2 cellular contexts compared by ENCODE assay signal in genomic region chr17:18033442-18034099, GRCh38.
TF ChIP-seq lines count a peak whose summit lies in the region.

No MANE protein-coding gene starts in this region.

TF ChIP-seq in HEK293, 187 proteins besides CTCF, POLR2A, EP300 and RAD21 (continued from another document):
- TF ChIP-seq ZNF670 (tag by site-specific recombination; IDR thresholded peaks at IDR 0.05; ENCODE audit: low read depth) (no peak), INSM2 (tag by site-specific recombination; IDR thresholded peaks at IDR 0.05) (0 out of 2 replicates have a peak, but pooled peaks have one; percentile 17), ZNF660 (tag by site-specific recombination; IDR thresholded peaks at IDR 0.05) (peak; percentile 85), SALL2 (tag by site-specific recombination; IDR thresholded peaks at IDR 0.05; ENCODE audit: borderline replicate concordance) (no peak), IKZF3 (tag by site-specific recombination; IDR thresholded peaks at IDR 0.05) (no peak), ZNF121 (tag by site-specific recombination; IDR thresholded peaks at IDR 0.05) (peak; percentile 98), ZBTB17 (tag by site-specific recombination; IDR thresholded peaks at IDR 0.05) (peak; percentile 74)

TF ChIP-seq in K562, 482 proteins besides CTCF, POLR2A, EP300 and RAD21 (continued from another document):
- TF ChIP-seq ZNF277 (CRISPR knock-in tag; IDR thresholded peaks at IDR 0.05; ENCODE audit: borderline replicate concordance) = no peak
- TF ChIP-seq CHD2 (IDR thresholded peaks at IDR 0.05; ENCODE audit: low read depth, low read length) = no peak
TF ChIP-seq in K562: peak in this region for 18.
